ENCODE assay signal across 7 cellular contexts in genomic region chr9:126860757-126861466, GRCh38. TPM values are rescaled to one million over a fixed set of nuclear protein-coding genes. Genes with fewer than 3 reads are reported as not detected.
DNase-seq lines count a peak whose midpoint lies in the region; ATAC-seq and TF ChIP-seq lines count a peak whose summit lies in the region.

No MANE protein-coding gene starts in this region.

- H3K36me3 ChIP-seq in iPS-18a (ENCODE audit: control insufficient read depth, low read depth, low read length): peaks cover 17% of the 10 kb centered on the region
- peaks cover 0 to 26% (median 2%) of the 10 kb centered on the region in 6 donors for H3K36me3 ChIP-seq in spleen

- H3K9me3 ChIP-seq in iPS-18a (ENCODE audit: control insufficient read depth, low read depth, low read length) (no peaks in the 10 kb centered on the region), spleen (no peaks in the 10 kb centered on the region)

- H3K9ac ChIP-seq in iPS-18a (ENCODE audit: low read length): peak overlapping the region; percentile 1

- no peak for TF ChIP-seq POLR2A in spleen (IDR thresholded peaks at IDR 0.05)

- H3K4me1 ChIP-seq in iPS-18a (ENCODE audit: control insufficient read depth, low read depth, low read length) (peaks cover 24% of the 10 kb centered on the region), spleen (peaks cover 24 to 60% (median 41%) of the 10 kb centered on the region in 6 donors)

- TF ChIP-seq CTCF in spleen (IDR thresholded peaks at IDR 0.05 in 8 of 11, conservative IDR thresholded peaks at IDR 0.05 in 3 of 11): no peak

- H3K27me3 ChIP-seq in iPS-18a (ENCODE audit: control insufficient read depth, insufficient read depth, low read length): peaks cover 9% of the 10 kb centered on the region
- H3K27me3 ChIP-seq in spleen (replicated peaks in 1 of 7): peaks cover 0 to under 1% (median 0%) of the 10 kb centered on the region in 7 donors

- H3K4me3 ChIP-seq in iPS-18a (ENCODE audit: low read length) (peak overlapping the region; percentile 72), spleen (peak overlapping the region; percentile 72 to 91 (median 80))

- ATAC-seq in GM18498 (IDR thresholded peaks at IDR 0.05; ENCODE audit: unreplicated experiment): peak; percentile 45
- peak; percentile 32 for ATAC-seq in HG02571 (IDR thresholded peaks at IDR 0.05; ENCODE audit: unreplicated experiment)

- H3K27ac ChIP-seq in angular gyrus (ENCODE audit: low read depth, low read length) (peak overlapping the region; percentile 26), iPS-18a (ENCODE audit: low read length) (no peak overlapping the region), spleen (peak overlapping the region; percentile 69 to 98 (median 96))

- intact Hi-C loops in spleen (cut with DNase I; ENCODE audit: low total_unique reads): no loop called here

- 0 to 3% (median 1%) methylated on average over 26 to 71 of the region's 71 CpGs; no CpG with 5 or more reads in 1 of the 5 donors for WGBS in spleen, 5 donors

- peak; percentile 7 for DNase-seq in NCI-H460 (ENCODE audit: extremely low read depth, low read depth)
- peak; percentile 87 for DNase-seq in spleen
- no peak for DNase-seq in middle frontal gyrus (ENCODE audit: extremely low spot score, low spot score)

RNA-seq across cellular contexts. Expression of gene ZBTB34, which starts 0.5 kb away (rescaled TPM):
- 5.3 and 6.8 TPM in 2 replicates for total RNA-seq in NCI-H460 (2014; rRNA removed; shearing (Covaris generic))
- 5.5 and 8.5 TPM in 2 replicates for polyA plus RNA-seq in NCI-H460 (2014; cell fraction: nucleus; rRNA removed)
- total RNA-seq in spleen: 10 to 100 TPM; 13.0 to 28.9 (median 15.9) TPM
- 1 to 10 TPM; 2.1 to 3.1 (median 2.3) TPM for polyA plus RNA-seq in spleen

RNA-seq across cellular contexts. Expression of gene RALGPS1, which starts 53.7 kb away (rescaled TPM):
- total RNA-seq in NCI-H460 (2014; rRNA removed; shearing (Covaris generic)): 2.8 and 3.3 TPM in 2 replicates
- polyA plus RNA-seq in NCI-H460 (2014; cell fraction: nucleus; rRNA removed): 12.5 and 16.2 TPM in 2 replicates
- 10 to 100 TPM; 11.0 to 27.3 (median 17.1) TPM for total RNA-seq in spleen
- polyA plus RNA-seq in spleen: 1 to 10 TPM; 2.5 to 4.9 (median 3.0) TPM

RNA-seq across cellular contexts. Expression of gene ZBTB43, which starts 56.1 kb away (rescaled TPM):
- total RNA-seq in NCI-H460 (2014; rRNA removed; shearing (Covaris generic)): 8.0 and 30.6 TPM in 2 replicates
- 9.2 and 11.1 TPM in 2 replicates for polyA plus RNA-seq in NCI-H460 (2014; cell fraction: nucleus; rRNA removed)
- total RNA-seq in spleen: 10 to 100 TPM; 10.3 to 19.2 (median 16.0) TPM
- 1 to 10 TPM; 1.4 to 2.5 (median 2.3) TPM for polyA plus RNA-seq in spleen
